Comparison of ENCODE assay signal across 2 cellular contexts in the genomic region with DNA sequence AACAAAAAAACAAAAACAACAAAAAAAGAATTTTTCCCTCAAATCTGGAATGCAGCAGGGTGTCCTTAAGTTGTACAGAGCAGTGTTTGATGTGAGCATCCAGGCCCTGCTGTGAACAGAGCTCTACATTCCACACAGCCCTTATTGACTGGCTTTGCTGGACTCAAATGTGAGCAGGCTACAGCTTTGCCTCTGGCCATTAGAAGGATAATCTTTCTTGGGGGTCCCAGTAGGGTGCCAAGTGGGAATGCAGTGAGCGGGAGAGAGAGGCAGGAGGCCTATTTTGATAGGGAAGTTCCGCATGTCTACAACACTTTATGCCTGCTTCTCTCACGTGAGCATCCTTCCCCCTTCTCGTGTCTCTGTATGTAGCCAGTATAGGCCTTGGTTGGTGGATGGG.
TF ChIP-seq lines count a peak whose summit lies in the region.

No MANE protein-coding gene starts in this region.

TF ChIP-seq in WTC11, 78 proteins besides CTCF, POLR2A, EP300 and RAD21:
- no peak for TF ChIP-seq ZNF317 (CRISPR knock-in tag; IDR thresholded peaks at IDR 0.05; ENCODE audit: borderline replicate concordance, low read depth)
- peak; percentile 32; the same call in 1 of the 2 replicates for TF ChIP-seq ZNF423 (CRISPR knock-in tag; IDR thresholded peaks at IDR 0.05)

TF ChIP-seq in H1, 55 proteins besides CTCF, POLR2A, EP300 and RAD21:
- TF ChIP-seq TEAD4 (IDR thresholded peaks at IDR 0.05; ENCODE audit: low read depth, low read length), result peak; percentile 10; the same call in 1 of the 2 replicates
- TF ChIP-seq, protein P1, sequence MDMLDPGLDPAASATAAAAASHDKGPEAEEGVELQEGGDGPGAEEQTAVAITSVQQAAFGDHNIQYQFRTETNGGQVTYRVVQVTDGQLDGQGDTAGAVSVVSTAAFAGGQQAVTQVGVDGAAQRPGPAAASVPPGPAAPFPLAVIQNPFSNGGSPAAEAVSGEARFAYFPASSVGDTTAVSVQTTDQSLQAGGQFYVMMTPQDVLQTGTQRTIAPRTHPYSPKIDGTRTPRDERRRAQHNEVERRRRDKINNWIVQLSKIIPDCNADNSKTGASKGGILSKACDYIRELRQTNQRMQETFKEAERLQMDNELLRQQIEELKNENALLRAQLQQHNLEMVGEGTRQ (IDR thresholded peaks at IDR 0.05; ENCODE audit: low read length), result no peak
